ENCODE assay signal across 28 cellular contexts in the genomic region with DNA sequence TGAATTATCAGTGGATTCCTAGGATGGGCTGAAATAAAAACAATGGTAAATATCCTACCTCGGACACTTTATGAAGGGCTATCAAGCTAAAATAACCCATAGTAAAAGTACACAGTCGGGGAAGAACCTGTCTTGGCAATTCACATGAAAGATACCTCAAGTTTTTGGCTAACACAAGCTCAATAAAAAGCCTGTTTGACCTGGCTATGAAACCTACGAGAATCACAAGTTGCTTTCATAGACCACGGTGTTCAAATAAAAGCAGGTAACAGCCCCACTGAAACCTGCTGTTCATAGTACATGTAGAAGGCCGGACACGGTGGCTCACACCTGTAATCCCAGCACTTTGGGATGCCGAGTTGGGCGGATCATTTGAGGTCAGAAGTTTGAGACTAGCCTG.
"Had no signal": no experiment of that assay in that cellular context is flagged by ENCODE, and none has a peak within 500 bp of the region (broad histone marks: within the 10 kb centered on the region; RNA-seq: fewer than 3 reads in every experiment).

No MANE protein-coding gene starts in this region.

- H3K4me3 Mint-ChIP-seq: activated CD4-positive, alpha-beta memory T cell treated with anti-CD3 and anti-CD28 coated beads, Interleukin-2, amount 10 ng/mL, durations not matched to agents 7 days and 5 days; activated CD4-positive, alpha-beta T cell treated with anti-CD3 and anti-CD28 coated beads, Interleukin-2, amount 10 ng/mL, durations not matched to agents 7 days and 5 days; activated naive CD4-positive, alpha-beta T cell treated with anti-CD3 and anti-CD28 coated beads, Interleukin-2, amount 10 ng/mL, durations not matched to agents 7 days and 5 days; activated naive CD8-positive, alpha-beta T cell treated with anti-CD3 and anti-CD28 coated beads, Interleukin-2, amount 10 ng/mL, durations not matched to agents 7 days and 5 days; activated T-cell treated with anti-CD3 and anti-CD28 coated beads, Interleukin-2, amount 50 U/mL, for 24 hours; activated T-cell treated with anti-CD3 and anti-CD28 coated beads, Interleukin-2, amount 50 U/mL, for 72 hours; central memory CD8-positive, alpha-beta T cell; endodermal cell; WTC11 had no signal

- H3K36me3 ChIP-seq: brain microvascular endothelial cell, colonic mucosa, gastroesophageal sphincter had no signal

- H3K4me3 ChIP-seq: ascending aorta, colonic mucosa, esophagus squamous epithelium, gastroesophageal sphincter, heart right ventricle had no signal

- H3K27ac Mint-ChIP-seq: activated CD4-positive, alpha-beta memory T cell treated with anti-CD3 and anti-CD28 coated beads, Interleukin-2, amount 10 ng/mL, durations not matched to agents 7 days and 5 days; activated CD4-positive, alpha-beta T cell treated with anti-CD3 and anti-CD28 coated beads, Interleukin-2, amount 10 ng/mL, durations not matched to agents 7 days and 5 days; activated naive CD4-positive, alpha-beta T cell treated with anti-CD3 and anti-CD28 coated beads, Interleukin-2, amount 10 ng/mL, durations not matched to agents 7 days and 5 days; activated naive CD4-positive, alpha-beta T cell treated with anti-CD3 and anti-CD28 coated beads, Interleukin-2, amount 50 U/mL, for 72 hours; activated naive CD8-positive, alpha-beta T cell treated with anti-CD3 and anti-CD28 coated beads, Interleukin-2, amount 10 ng/mL, durations not matched to agents 7 days and 5 days; activated T-cell treated with anti-CD3 and anti-CD28 coated beads, Interleukin-2, amount 50 U/mL, for 24 hours; activated T-cell treated with anti-CD3 and anti-CD28 coated beads, Interleukin-2, amount 50 U/mL, for 72 hours; endodermal cell; WTC11 had no signal

- H3K9me3 ChIP-seq: ascending aorta, colonic mucosa, esophagus squamous epithelium, gastroesophageal sphincter, heart right ventricle had no signal

- FAIRE-seq: bronchial epithelial cell had no signal

- H3K27me3 ChIP-seq: ascending aorta, brain microvascular endothelial cell, colonic mucosa, esophagus squamous epithelium, gastroesophageal sphincter had no signal

- DNase-seq: activated CD4-positive, alpha-beta memory T cell treated with anti-CD3 and anti-CD28 coated beads, Interleukin-2, amount 10 ng/mL, durations not matched to agents 7 days and 5 days; activated CD4-positive, alpha-beta T cell treated with anti-CD3 and anti-CD28 coated beads for 1 hour; activated CD4-positive, alpha-beta T cell treated with anti-CD3 and anti-CD28 coated beads for 4 hours; activated CD4-positive, alpha-beta T cell treated with anti-CD3 and anti-CD28 coated beads, Interleukin-2, amount 10 ng/mL, durations not matched to agents 7 days and 5 days; activated CD4-positive, alpha-beta T cell treated with anti-CD3 and anti-CD28 coated beads, Interleukin-2, amount 50 U/mL, for 4 hours; activated CD8-positive, alpha-beta memory T cell treated with anti-CD3 and anti-CD28 coated beads, Interleukin-2, amount 50 U/mL, for 48 hours; activated gamma-delta T cell; activated naive CD4-positive, alpha-beta T cell; activated naive CD4-positive, alpha-beta T cell treated with anti-CD3 and anti-CD28 coated beads, Interleukin-2, amount 10 ng/mL, durations not matched to agents 7 days and 5 days; activated naive CD8-positive, alpha-beta T cell treated with anti-CD3 and anti-CD28 coated beads, Interleukin-2, amount 10 ng/mL, durations not matched to agents 7 days and 5 days; activated T-cell treated with anti-CD3 and anti-CD28 coated beads for 4 hours; activated T-cell treated with anti-CD3 and anti-CD28 coated beads, Interleukin-2, amount 50 U/mL, for 24 hours; activated T-cell treated with anti-CD3 and anti-CD28 coated beads, Interleukin-2, amount 50 U/mL, for 72 hours; brain microvascular endothelial cell; colonic mucosa; effector CD8-positive, alpha-beta T cell; endodermal cell; esophagus squamous epithelium; foreskin melanocyte; heart right ventricle; T-helper 2 cell had no signal

- H3K9me3 Mint-ChIP-seq: activated CD4-positive, alpha-beta memory T cell treated with anti-CD3 and anti-CD28 coated beads, Interleukin-2, amount 10 ng/mL, durations not matched to agents 7 days and 5 days; activated CD4-positive, alpha-beta T cell treated with anti-CD3 and anti-CD28 coated beads, Interleukin-2, amount 10 ng/mL, durations not matched to agents 7 days and 5 days; activated naive CD4-positive, alpha-beta T cell treated with anti-CD3 and anti-CD28 coated beads, Interleukin-2, amount 10 ng/mL, durations not matched to agents 7 days and 5 days; activated naive CD4-positive, alpha-beta T cell treated with anti-CD3 and anti-CD28 coated beads, Interleukin-2, amount 50 U/mL, for 72 hours; activated naive CD8-positive, alpha-beta T cell treated with anti-CD3 and anti-CD28 coated beads, Interleukin-2, amount 10 ng/mL, durations not matched to agents 7 days and 5 days; activated T-cell treated with anti-CD3 and anti-CD28 coated beads, Interleukin-2, amount 50 U/mL, for 24 hours; activated T-cell treated with anti-CD3 and anti-CD28 coated beads, Interleukin-2, amount 50 U/mL, for 72 hours; central memory CD8-positive, alpha-beta T cell; WTC11 had no signal

- H3K27me3 Mint-ChIP-seq: activated CD4-positive, alpha-beta memory T cell treated with anti-CD3 and anti-CD28 coated beads, Interleukin-2, amount 10 ng/mL, durations not matched to agents 7 days and 5 days; activated CD4-positive, alpha-beta T cell treated with anti-CD3 and anti-CD28 coated beads, Interleukin-2, amount 10 ng/mL, durations not matched to agents 7 days and 5 days; activated naive CD4-positive, alpha-beta T cell treated with anti-CD3 and anti-CD28 coated beads, Interleukin-2, amount 10 ng/mL, durations not matched to agents 7 days and 5 days; activated naive CD8-positive, alpha-beta T cell treated with anti-CD3 and anti-CD28 coated beads, Interleukin-2, amount 10 ng/mL, durations not matched to agents 7 days and 5 days; central memory CD8-positive, alpha-beta T cell had no signal

- H3K27ac ChIP-seq: ascending aorta, brain microvascular endothelial cell, colonic mucosa, epithelial cell of prostate, esophagus squamous epithelium, gastroesophageal sphincter, heart right ventricle had no signal

- ATAC-seq: activated naive CD4-positive, alpha-beta T cell treated with anti-CD3 and anti-CD28 coated beads, Interleukin-2, amount 50 U/mL, for 72 hours; activated T-cell treated with anti-CD3 and anti-CD28 coated beads, Interleukin-2, amount 50 U/mL, for 72 hours; gastroesophageal sphincter; heart right ventricle; WTC11 had no signal

- H3K4me1 ChIP-seq: ascending aorta, colonic mucosa had no signal
